ENCODE assay signal across 8 cellular contexts in genomic region chr19:11374449-11375142, GRCh38. TPM values are rescaled to one million over a fixed set of nuclear protein-coding genes. Genes with fewer than 3 reads are reported as not detected.
A peak's percentile ranks its signal among the peaks of the same experiment; 100 is the strongest.
DNase-seq lines count a peak whose midpoint lies in the region; ATAC-seq lines count a peak whose summit lies in the region.

TSS of gene SWSAP1 (plus strand) at chr19:11374666. CDS start at chr19:11374681, 15 bp downstream.

- POLR2A ChIA-PET in activated CD4-positive, alpha-beta T cell treated with anti-CD3 and anti-CD28 coated beads, Interleukin-2, amount 10 ng/mL, durations not matched to agents 7 days and 5 days (lab: Charles Lee), result interaction anchor here (0.5 to 1.5 kb wide), 4 partner anchors 28 to 645 kb away, joined by 3 to 5 read pairs (median 4); partner anchors contain the start of genes CCDC159 and TMEM205

- DNase-seq in C1 segment of cervical spinal cord (lab: John Stamatoyannopoulos, UW) (peak; percentile 95 to 100 (median 99)), NCI-H526 (lab: John Stamatoyannopoulos, UW) (peak; percentile 97), dermis blood vessel endothelial cell (peak; percentile 100), left lobe of liver (ENCODE audit: low spot score) (peak; percentile 99)
- DNase-seq in activated CD4-positive, alpha-beta T cell treated with anti-CD3 and anti-CD28 coated beads, Interleukin-2, amount 10 ng/mL, durations not matched to agents 7 days and 5 days, result peak; percentile 98
- DNase-seq in stimulated activated CD4-positive, alpha-beta T cell treated with anti-CD3 and anti-CD28 coated beads, Interleukin-2, amount 100 ng/mL, for 24 hours, result peak; percentile 96 to 97

- peak within 1 kb of the TSS; percentile 5 for H3K4me3 Mint-ChIP-seq in activated CD4-positive, alpha-beta T cell treated with anti-CD3 and anti-CD28 coated beads, Interleukin-2, amount 10 ng/mL, durations not matched to agents 7 days and 5 days

- CTCF ChIA-PET in activated CD4-positive, alpha-beta T cell treated with anti-CD3 and anti-CD28 coated beads, Interleukin-2, amount 10 ng/mL, durations not matched to agents 7 days and 5 days (lab: Charles Lee), result interaction anchor here (0.5 to 2.0 kb wide), 13 partner anchors 9 to 1297 kb away, joined by 3 to 12 read pairs (median 3); partner anchors contain the start of genes CCDC159, PRKCSH and TMEM205

- H3K27me3 Mint-ChIP-seq in activated CD4-positive, alpha-beta T cell treated with anti-CD3 and anti-CD28 coated beads, Interleukin-2, amount 10 ng/mL, durations not matched to agents 7 days and 5 days, result no peaks in the 10 kb centered on the region

- H3K36me3 Mint-ChIP-seq in activated CD4-positive, alpha-beta T cell treated with anti-CD3 and anti-CD28 coated beads, Interleukin-2, amount 10 ng/mL, durations not matched to agents 7 days and 5 days (ENCODE audit: low read depth), result peaks cover 15% of the 10 kb centered on the region

- ATAC-seq in GM19351 (IDR thresholded peaks at IDR 0.05; ENCODE audit: unreplicated experiment) (peak; percentile 84), HG03469 (IDR thresholded peaks at IDR 0.05; ENCODE audit: unreplicated experiment) (peak; percentile 84), left lobe of liver (peak; percentile 88)

- H3K27ac Mint-ChIP-seq in activated CD4-positive, alpha-beta T cell treated with anti-CD3 and anti-CD28 coated beads, Interleukin-2, amount 10 ng/mL, durations not matched to agents 7 days and 5 days, result no peak within 1 kb of the TSS

- peaks cover 28% of the 10 kb centered on the region for H3K4me1 Mint-ChIP-seq in activated CD4-positive, alpha-beta T cell treated with anti-CD3 and anti-CD28 coated beads, Interleukin-2, amount 10 ng/mL, durations not matched to agents 7 days and 5 days

- H3K9me3 Mint-ChIP-seq in activated CD4-positive, alpha-beta T cell treated with anti-CD3 and anti-CD28 coated beads, Interleukin-2, amount 10 ng/mL, durations not matched to agents 7 days and 5 days, result peaks cover 2% of the 10 kb centered on the region

RNA-seq across cellular contexts. Expression of gene SWSAP1, which starts in this region (rescaled TPM):
- total RNA-seq in activated CD4-positive, alpha-beta T cell treated with anti-CD3 and anti-CD28 coated beads, Interleukin-2, amount 10 ng/mL, durations not matched to agents 7 days and 5 days, result 1 to 10 TPM; 2.9 to 3.5 TPM
- 0.79 and 0.85 TPM in 2 replicates for total RNA-seq in dermis blood vessel endothelial cell
- 2.6 TPM for total RNA-seq in left lobe of liver

Comparison
In these comparisons a context has a peak if more than half of its experiments do, and no peak if none do; other contexts are left out.
1. Peak in every context shown above with its lines: DNase-seq and ATAC-seq.
2. Peak in DNase-seq in dermis blood vessel endothelial cell; RNA of the gene not detected or under 1 TPM.